15 cellular contexts compared by ENCODE assay signal in the genomic region with DNA sequence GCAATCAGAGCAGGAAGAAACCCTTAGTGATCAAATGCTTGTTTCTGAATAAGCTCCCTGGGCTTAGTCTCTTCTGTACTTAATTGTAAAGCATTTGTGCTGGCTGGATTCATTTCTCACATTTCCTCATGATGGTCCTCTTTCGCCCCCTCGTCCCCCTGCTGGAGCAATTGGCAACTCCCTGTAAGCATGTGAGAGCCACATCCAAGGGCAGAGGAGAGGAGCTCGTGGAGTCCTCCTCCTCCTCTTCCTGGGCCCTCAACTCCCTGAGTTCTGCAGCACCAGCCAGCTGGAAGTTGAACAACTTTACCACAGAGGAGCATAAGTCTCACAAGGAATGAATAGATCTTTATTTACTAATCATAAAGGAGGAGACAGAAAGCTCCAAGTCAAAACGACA. TPM values are rescaled to one million over a fixed set of nuclear protein-coding genes. Genes with fewer than 3 reads are reported as not detected.
DNase-seq lines count a peak whose midpoint lies in the region; ATAC-seq, FAIRE-seq and TF ChIP-seq lines count a peak whose summit lies in the region.
"Had no signal": no experiment of that assay in that cellular context is flagged by ENCODE, and none has a peak within 500 bp of the region (broad histone marks: within the 10 kb centered on the region; RNA-seq: fewer than 3 reads in every experiment).

No MANE protein-coding gene starts in this region.

- H3K4me1 Mint-ChIP-seq in chondrocyte (ENCODE audit: low read depth) = no peaks in the 10 kb centered on the region
- H3K4me1 Mint-ChIP-seq: CD4-positive, CD25-positive, alpha-beta regulatory T cell; IgD-negative memory B cell; memory B cell; stimulated activated memory B cell treated with anti-CD40 and anti-IgM and Interleukin-4, amounts not matched to agents 10 μg/mL and 1 μg/mL and 100 μg/mL, for 72 hours had no signal

- H3K27me3 Mint-ChIP-seq in chondrocyte (ENCODE audit: low read depth) = no peaks in the 10 kb centered on the region
- H3K27me3 Mint-ChIP-seq: CD4-positive, CD25-positive, alpha-beta regulatory T cell; IgD-negative memory B cell; memory B cell; stimulated activated memory B cell treated with anti-CD40 and anti-IgM and Interleukin-4, amounts not matched to agents 10 μg/mL and 1 μg/mL and 100 μg/mL, for 72 hours had no signal

- H3K27ac Mint-ChIP-seq in chondrocyte (ENCODE audit: unreplicated experiment) = no peak overlapping the region
- H3K27ac Mint-ChIP-seq: activated T-cell treated with anti-CD3 and anti-CD28 coated beads, Interleukin-2, amount 50 U/mL, for 72 hours; CD4-positive, CD25-positive, alpha-beta regulatory T cell; IgD-negative memory B cell; memory B cell; stimulated activated memory B cell treated with anti-CD40 and anti-IgM and Interleukin-4, amounts not matched to agents 10 μg/mL and 1 μg/mL and 100 μg/mL, for 72 hours had no signal

- DNase-seq in NCI-H82 (lab: John Stamatoyannopoulos, UW) = peak; percentile 18
- DNase-seq in NCI-H82 treated with DMSO at 0.1 percent for 48 hours (lab: John Stamatoyannopoulos, UW; ENCODE audit: unreplicated experiment) = no peak
- peak; percentile 37 for DNase-seq in NAMALWA (ENCODE audit: low spot score)
- DNase-seq in chondrocyte (ENCODE audit: low spot score) = no peak
- DNase-seq in occipital lobe (lab: John Stamatoyannopoulos, UW) = peak; percentile 7
- no peak for DNase-seq in frontal cortex (ENCODE audit: low spot score in 2 of 2)
- DNase-seq in NOMO-1 treated with DMSO at 0.1 percent for 48 hours (lab: John Stamatoyannopoulos, UW; ENCODE audit: unreplicated experiment) = no peak
- DNase-seq: activated T-cell treated with anti-CD3 and anti-CD28 coated beads, Interleukin-2, amount 50 U/mL, for 72 hours; CD4-positive, CD25-positive, alpha-beta regulatory T cell; effector CD8-positive, alpha-beta T cell; SW 1271 had no signal

- H3K9me3 Mint-ChIP-seq in chondrocyte (ENCODE audit: low read depth) = no peaks in the 10 kb centered on the region
- H3K9me3 Mint-ChIP-seq: activated T-cell treated with anti-CD3 and anti-CD28 coated beads, Interleukin-2, amount 50 U/mL, for 72 hours; CD4-positive, CD25-positive, alpha-beta regulatory T cell; IgD-negative memory B cell; memory B cell; stimulated activated memory B cell treated with anti-CD40 and anti-IgM and Interleukin-4, amounts not matched to agents 10 μg/mL and 1 μg/mL and 100 μg/mL, for 72 hours had no signal

- H3K4me3 Mint-ChIP-seq in chondrocyte (ENCODE audit: unreplicated experiment) = no peak overlapping the region
- H3K4me3 Mint-ChIP-seq: activated T-cell treated with anti-CD3 and anti-CD28 coated beads, Interleukin-2, amount 50 U/mL, for 72 hours; CD4-positive, CD25-positive, alpha-beta regulatory T cell; IgD-negative memory B cell; memory B cell; stimulated activated memory B cell treated with anti-CD40 and anti-IgM and Interleukin-4, amounts not matched to agents 10 μg/mL and 1 μg/mL and 100 μg/mL, for 72 hours had no signal

- no peak for FAIRE-seq in frontal cortex (lab: Jason Lieb, UNC)

- no peaks in the 10 kb centered on the region for H3K36me3 Mint-ChIP-seq in chondrocyte (ENCODE audit: low read depth)

- peak; percentile 34 for TF ChIP-seq CTCF in chondrocyte (IDR thresholded peaks at IDR 0.05)

- ATAC-seq in GM21529 (IDR thresholded peaks at IDR 0.05; ENCODE audit: unreplicated experiment) = no peak
- ATAC-seq: activated T-cell treated with anti-CD3 and anti-CD28 coated beads, Interleukin-2, amount 50 U/mL, for 72 hours; stimulated activated memory B cell treated with anti-CD40 and anti-IgM and Interleukin-4, amounts not matched to agents 10 μg/mL and 1 μg/mL and 100 μg/mL, for 72 hours had no signal

RNA-seq across cellular contexts. Expression of gene ANKEF1, which starts 12.6 kb away (rescaled TPM):
- total RNA-seq in chondrocyte = 0.46 to 0.90 TPM (median 0.77 TPM) in 3 replicates
- total RNA-seq in occipital lobe = 2.7 TPM
- 4.1 TPM for total RNA-seq in frontal cortex

Comparison
In these comparisons a context has a peak if more than half of its experiments do, and no peak if none do; other contexts are left out.
1. DNase-seq: peak in NCI-H82 (single experiment), NAMALWA (single experiment) and occipital lobe (single experiment); none in NCI-H82 treated with DMSO at 0.1 percent for 48 hours (single experiment), chondrocyte (single experiment), frontal cortex (0 of 2) and NOMO-1 treated with DMSO at 0.1 percent for 48 hours (single experiment).